26 cellular contexts compared by ENCODE assay signal in the genomic region with DNA sequence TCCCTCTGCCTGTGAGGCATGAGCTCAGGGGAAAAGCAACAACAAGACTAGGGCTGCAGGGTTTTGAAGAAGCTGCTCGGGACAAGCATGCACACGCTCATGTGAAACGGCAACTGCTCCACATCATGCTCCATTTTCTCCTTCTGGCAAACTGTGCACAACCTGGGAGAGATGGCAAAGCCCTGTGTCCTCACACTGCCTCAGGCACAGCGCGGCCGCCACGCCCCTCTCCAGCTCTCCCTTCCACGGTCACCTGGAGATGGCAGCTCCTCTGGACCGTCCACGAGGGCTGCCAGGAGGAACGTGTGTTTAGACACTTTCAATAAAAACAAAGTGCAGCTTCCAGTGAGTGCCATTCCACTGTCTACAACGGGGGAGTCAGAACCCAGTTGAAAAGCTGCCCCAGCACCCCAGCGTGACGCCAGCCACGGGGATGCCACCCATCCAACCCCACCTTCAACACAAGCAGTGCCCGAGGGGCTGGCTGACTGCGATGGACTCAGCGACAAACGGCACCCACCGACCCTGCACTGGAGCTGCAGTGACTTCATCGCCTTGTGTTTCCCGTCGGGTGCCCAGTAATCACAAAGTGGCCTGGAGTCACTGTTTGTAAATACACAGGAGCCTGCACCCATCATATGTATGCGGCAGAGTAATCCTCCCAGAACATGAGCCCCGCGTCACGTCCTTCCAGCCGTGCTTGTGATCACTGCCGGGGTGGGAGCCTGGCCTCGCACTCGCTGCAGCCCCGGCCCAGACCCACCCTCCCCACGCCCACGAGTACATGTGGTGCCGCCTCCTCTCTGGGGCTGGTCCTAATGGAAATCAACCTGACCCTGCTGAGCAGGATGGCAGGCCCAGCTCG. TPM values are rescaled to one million over a fixed set of nuclear protein-coding genes. Genes with fewer than 3 reads are reported as not detected.
"Had no signal": no experiment of that assay in that cellular context is flagged by ENCODE, and none has a peak within 500 bp of the region (broad histone marks: within the 10 kb centered on the region; RNA-seq: fewer than 3 reads in every experiment).

No MANE protein-coding gene starts in this region.

- H3K9me3 Mint-ChIP-seq: activated B cell treated with CpG ODN at 0.5 μM for 24 hours; activated naive CD8-positive, alpha-beta T cell treated with anti-CD3 and anti-CD28 coated beads for 36 hours; endodermal cell; naive thymus-derived CD8-positive, alpha-beta T cell; T-helper 1 cell treated with Interleukin-12 subunit alpha and Interleukin-12 subunit beta and Interleukin-4 antibody, amounts not matched to agents 30 μg/mL and 1 μg/mL, for 36 hours had no signal

- H3K36me3 ChIP-seq: heart right ventricle, left lung, sigmoid colon, stomach, uterus had no signal

- H3K27ac ChIP-seq: epithelial cell of prostate, heart right ventricle, left lung, sigmoid colon had no signal

- H3K27me3 ChIP-seq: sigmoid colon, stomach, uterus had no signal

- ATAC-seq: activated CD4-positive, alpha-beta T cell treated with anti-CD3 and anti-CD28 coated beads for 36 hours; heart right ventricle; left lung; naive thymus-derived CD8-positive, alpha-beta T cell; stimulated activated memory B cell treated with anti-CD40 and anti-IgM and Interleukin-4, amounts not matched to agents 10 μg/mL and 1 μg/mL and 100 μg/mL, for 72 hours had no signal

- H3K4me1 Mint-ChIP-seq: activated B cell treated with CpG ODN at 0.5 μM for 24 hours; activated CD4-positive, alpha-beta T cell treated with anti-CD3 and anti-CD28 coated beads for 36 hours; activated naive CD8-positive, alpha-beta T cell treated with anti-CD3 and anti-CD28 coated beads for 36 hours; stimulated activated memory B cell treated with anti-CD40 and anti-IgM and Interleukin-4, amounts not matched to agents 10 μg/mL and 1 μg/mL and 100 μg/mL, for 72 hours had no signal

- H3K27me3 Mint-ChIP-seq: activated B cell treated with CpG ODN at 0.5 μM for 24 hours had no signal

- H3K27ac Mint-ChIP-seq: activated B cell treated with CpG ODN at 0.5 μM for 24 hours; activated CD4-positive, alpha-beta T cell treated with anti-CD3 and anti-CD28 coated beads for 36 hours; activated naive CD8-positive, alpha-beta T cell treated with anti-CD3 and anti-CD28 coated beads for 36 hours; endodermal cell; naive thymus-derived CD8-positive, alpha-beta T cell; stimulated activated memory B cell treated with anti-CD40 and anti-IgM and Interleukin-4, amounts not matched to agents 10 μg/mL and 1 μg/mL and 100 μg/mL, for 72 hours; T-helper 1 cell treated with Interleukin-12 subunit alpha and Interleukin-12 subunit beta and Interleukin-4 antibody, amounts not matched to agents 30 μg/mL and 1 μg/mL, for 36 hours had no signal

- H3K4me2 ChIP-seq: smooth muscle cell had no signal

- H3K4me3 Mint-ChIP-seq: activated B cell treated with CpG ODN at 0.5 μM for 24 hours; activated CD4-positive, alpha-beta T cell treated with anti-CD3 and anti-CD28 coated beads for 36 hours; activated naive CD8-positive, alpha-beta T cell treated with anti-CD3 and anti-CD28 coated beads for 36 hours; endodermal cell; naive thymus-derived CD8-positive, alpha-beta T cell; stimulated activated memory B cell treated with anti-CD40 and anti-IgM and Interleukin-4, amounts not matched to agents 10 μg/mL and 1 μg/mL and 100 μg/mL, for 72 hours; T-helper 1 cell treated with Interleukin-12 subunit alpha and Interleukin-12 subunit beta and Interleukin-4 antibody, amounts not matched to agents 30 μg/mL and 1 μg/mL, for 36 hours had no signal

- H3K4me1 ChIP-seq: left lung, uterus had no signal

- H3K4me3 ChIP-seq: heart right ventricle, left lung, lung, sigmoid colon, smooth muscle cell, stomach, uterus had no signal

- DNase-seq: activated B cell treated with CpG ODN at 0.5 μM for 24 hours; activated CD4-positive, alpha-beta T cell treated with anti-CD3 and anti-CD28 coated beads for 36 hours; activated CD4-positive, alpha-beta T cell treated with anti-CD3 and anti-CD28 coated beads, Interleukin-2, amount 50 U/mL, for 4 hours; activated naive CD4-positive, alpha-beta T cell treated with Interleukin-2 at 50 U/mL for 16 hours; activated naive CD8-positive, alpha-beta T cell treated with anti-CD3 and anti-CD28 coated beads for 36 hours; activated T-cell treated with anti-CD3 and anti-CD28 coated beads, Interleukin-2, amount 50 U/mL, for 48 hours; cerebellar nuclear complex; cortex of kidney; endodermal cell; heart right ventricle; left lung; naive thymus-derived CD8-positive, alpha-beta T cell; sigmoid colon; stimulated activated CD4-positive, alpha-beta T cell treated with anti-CD3 and anti-CD28 coated beads, Interleukin-15, amount 100 ng/mL, for 24 hours; stomach; T1000; trophoblast cell; uterus had no signal

- H3K36me3 Mint-ChIP-seq: activated naive CD8-positive, alpha-beta T cell treated with anti-CD3 and anti-CD28 coated beads for 36 hours; naive thymus-derived CD8-positive, alpha-beta T cell; stimulated activated memory B cell treated with anti-CD40 and anti-IgM and Interleukin-4, amounts not matched to agents 10 μg/mL and 1 μg/mL and 100 μg/mL, for 72 hours had no signal

- H3K9me3 ChIP-seq: heart right ventricle, left lung, sigmoid colon, stomach, uterus had no signal

RNA-seq across cellular contexts. Expression of a gene that starts 16.2 kb away (rescaled TPM):
- total RNA-seq: activated B cell treated with CpG ODN at 0.5 μM for 24 hours; activated CD4-positive, alpha-beta T cell treated with anti-CD3 and anti-CD28 coated beads for 36 hours; activated CD8-positive, alpha-beta memory T cell treated with anti-CD3 and anti-CD28 coated beads for 36 hours; activated naive CD8-positive, alpha-beta T cell treated with anti-CD3 and anti-CD28 coated beads for 36 hours; fibroblast of villous mesenchyme; kidney epithelial cell; naive thymus-derived CD8-positive, alpha-beta T cell had no signal
- polyA plus RNA-seq: naive thymus-derived CD8-positive, alpha-beta T cell had no signal
